ENCODE assay signal across 21 cellular contexts in genomic region chr3:9253327-9253726, GRCh38. TPM values are rescaled to one million over a fixed set of nuclear protein-coding genes. Genes with fewer than 3 reads are reported as not detected.
DNase-seq lines count a peak whose midpoint lies in the region; ATAC-seq and TF ChIP-seq lines count a peak whose summit lies in the region.
"Had no signal": no experiment of that assay in that cellular context is flagged by ENCODE, and none has a peak within 500 bp of the region (broad histone marks: within the 10 kb centered on the region; RNA-seq: fewer than 3 reads in every experiment).

No MANE protein-coding gene starts in this region.

- no peak for TF ChIP-seq CTCF in type B pancreatic cell (conservative IDR thresholded peaks at IDR 0.05)

- no peaks in the 10 kb centered on the region for H3K27me3 Mint-ChIP-seq in type B pancreatic cell

- peak; percentile 4 for DNase-seq in adipocyte (ENCODE audit: low read depth)
- peak; percentile 55 for DNase-seq in kidney tubule cell (ENCODE audit: low spot score)
- no peak for DNase-seq in type B pancreatic cell (ENCODE audit: extremely low spot score, unreplicated experiment)
- DNase-seq: activated CD4-positive, alpha-beta memory T cell treated with anti-CD3 and anti-CD28 coated beads, Interleukin-2, amount 10 ng/mL, durations not matched to agents 7 days and 5 days; activated CD4-positive, alpha-beta T cell treated with anti-CD3 and anti-CD28 coated beads for 1 hour; activated effector memory CD4-positive, alpha-beta T cell treated with Interleukin-2 at 50 U/mL for 16 hours; activated naive CD8-positive, alpha-beta T cell treated with anti-CD3 and anti-CD28 coated beads, Interleukin-2, amount 10 ng/mL, durations not matched to agents 7 days and 5 days; glutamatergic neuron; GOT3; kidney; NCI-H1092 treated with DMSO at 0.1 percent for 48 hours; NCI-H187; right lobe of liver; stimulated activated CD4-positive, alpha-beta T cell treated with anti-CD3 and anti-CD28 coated beads, Interleukin-2, amount 100 ng/mL, for 48 hours; substantia nigra had no signal

- no peaks in the 10 kb centered on the region for H3K9me3 Mint-ChIP-seq in type B pancreatic cell

- H3K36me3 ChIP-seq in adipocyte (ENCODE audit: control insufficient read depth, insufficient read depth, low read length, severe bottlenecking) = no peaks in the 10 kb centered on the region
- H3K36me3 ChIP-seq: right lobe of liver had no signal

- H3K36me3 Mint-ChIP-seq in type B pancreatic cell = no peaks in the 10 kb centered on the region
- H3K36me3 Mint-ChIP-seq: activated naive CD8-positive, alpha-beta T cell treated with anti-CD3 and anti-CD28 coated beads, Interleukin-2, amount 10 ng/mL, durations not matched to agents 7 days and 5 days; brain had no signal

- peaks cover 14% of the 10 kb centered on the region for H3K4me1 ChIP-seq in adipocyte (ENCODE audit: control insufficient read depth, insufficient read depth, low read length)

- TF ChIP-seq EP300 in Ishikawa (IDR thresholded peaks at IDR 0.05; ENCODE audit: borderline replicate concordance) = peak; percentile 66; the same call in 1 of the 2 replicates

- peaks cover 27% of the 10 kb centered on the region for H3K4me1 Mint-ChIP-seq in type B pancreatic cell (ENCODE audit: unreplicated experiment)

- H3K27ac Mint-ChIP-seq in type B pancreatic cell = peak overlapping the region; percentile 62
- H3K27ac Mint-ChIP-seq: activated CD4-positive, alpha-beta memory T cell treated with anti-CD3 and anti-CD28 coated beads, Interleukin-2, amount 10 ng/mL, durations not matched to agents 7 days and 5 days; activated naive CD8-positive, alpha-beta T cell treated with anti-CD3 and anti-CD28 coated beads, Interleukin-2, amount 10 ng/mL, durations not matched to agents 7 days and 5 days; brain had no signal

- ATAC-seq in HG03196 (IDR thresholded peaks at IDR 0.05; ENCODE audit: unreplicated experiment) = no peak
- ATAC-seq in HG03108 (IDR thresholded peaks at IDR 0.05; ENCODE audit: unreplicated experiment) = no peak
- ATAC-seq in HG02938 (IDR thresholded peaks at IDR 0.05; ENCODE audit: unreplicated experiment) = no peak
- ATAC-seq: right lobe of liver had no signal

- no peak overlapping the region for H3K4me3 ChIP-seq in adipocyte (ENCODE audit: low read length)
- H3K4me3 ChIP-seq: lung, right lobe of liver had no signal

- peak; percentile 3; the same call in 1 of the 2 replicates for TF ChIP-seq RAD21 in Ishikawa (IDR thresholded peaks at IDR 0.05; ENCODE audit: low read depth)

- H3K4me3 Mint-ChIP-seq in type B pancreatic cell = peak overlapping the region; percentile 16
- H3K4me3 Mint-ChIP-seq: activated CD4-positive, alpha-beta memory T cell treated with anti-CD3 and anti-CD28 coated beads, Interleukin-2, amount 10 ng/mL, durations not matched to agents 7 days and 5 days; activated naive CD8-positive, alpha-beta T cell treated with anti-CD3 and anti-CD28 coated beads, Interleukin-2, amount 10 ng/mL, durations not matched to agents 7 days and 5 days; brain had no signal

- H3K27me3 ChIP-seq in adipocyte (replicated peaks; ENCODE audit: control insufficient read depth, insufficient read depth, low read length) = peaks cover 4% of the 10 kb centered on the region
- H3K27me3 ChIP-seq: right lobe of liver had no signal

- H3K9ac ChIP-seq in adipocyte (ENCODE audit: low read length) = no peak overlapping the region

- H3K9me3 ChIP-seq in adipocyte (ENCODE audit: control insufficient read depth, low read length) = peaks cover 4% of the 10 kb centered on the region
- H3K9me3 ChIP-seq: right lobe of liver had no signal

TF ChIP-seq in Ishikawa, 13 proteins besides CTCF, POLR2A, EP300 and RAD21:
- no peak for TF ChIP-seq CREB1 (IDR thresholded peaks at IDR 0.05; ENCODE audit: low read depth)
- no peak for TF ChIP-seq CEBPB (IDR thresholded peaks at IDR 0.05)
- TF ChIP-seq TEAD4 (IDR thresholded peaks at IDR 0.05) = no peak; the same call in 1 of the 2 replicates
- no peak for TF ChIP-seq EGR1 (IDR thresholded peaks at IDR 0.05)
- peak; percentile 65; the same call in 1 of the 2 replicates for TF ChIP-seq TCF12 (IDR thresholded peaks at IDR 0.05; ENCODE audit: low read depth)
- peak; percentile 24; the same call in 1 of the 2 replicates for TF ChIP-seq MAX (IDR thresholded peaks at IDR 0.05)
- no peak for TF ChIP-seq YY1 (IDR thresholded peaks at IDR 0.05; ENCODE audit: low read depth)

RNA-seq across cellular contexts. Expression of gene SRGAP3, which starts 3.9 kb away (rescaled TPM):
- 20.6 and 41.7 TPM in 2 replicates for total RNA-seq in type B pancreatic cell (ENCODE audit: low replicate concordance)
